15 cellular contexts compared by ENCODE assay signal in the genomic region with DNA sequence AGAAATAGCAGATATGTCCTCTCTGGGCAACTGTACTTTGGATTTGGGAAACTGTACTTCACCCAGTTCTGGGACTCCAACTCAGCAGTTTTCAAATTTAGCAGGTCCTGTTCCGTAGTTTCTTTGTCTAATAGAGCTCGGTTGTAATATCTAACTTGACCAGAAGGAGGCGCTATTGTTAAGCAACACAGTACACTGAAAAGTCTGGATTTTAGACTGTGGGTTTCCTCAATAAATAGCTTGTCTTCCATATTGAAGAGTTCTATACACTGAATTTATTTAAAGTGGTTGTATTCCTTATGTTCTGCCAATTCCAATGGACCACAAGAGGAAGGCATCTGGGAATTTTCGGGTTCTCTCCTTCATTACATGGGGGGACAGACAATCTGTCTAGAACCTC. TPM values are rescaled to one million over a fixed set of nuclear protein-coding genes. Genes with fewer than 3 reads are reported as not detected.
DNase-seq lines count a peak whose midpoint lies in the region; ATAC-seq, FAIRE-seq and TF ChIP-seq lines count a peak whose summit lies in the region.
"Had no signal": no experiment of that assay in that cellular context is flagged by ENCODE, and none has a peak within 500 bp of the region (broad histone marks: within the 10 kb centered on the region; RNA-seq: fewer than 3 reads in every experiment).

No MANE protein-coding gene starts in this region.

- H3K9ac ChIP-seq in MM.1S (ENCODE audit: low read length) (no peak overlapping the region), endothelial cell of umbilical vein (replicated peaks; ENCODE audit: extremely low read depth, insufficient read depth, low read length) (no peak overlapping the region)

- FAIRE-seq in endothelial cell of umbilical vein (lab: Jason Lieb, UNC) = no peak
- FAIRE-seq: GM19239, TTC549 had no signal

- no peak for TF ChIP-seq POLR2A in endothelial cell of umbilical vein (IDR thresholded peaks at IDR 0.05; ENCODE audit: low read depth, low read length)
- no peak for TF ChIP-seq POLR2A in upper lobe of left lung (IDR thresholded peaks at IDR 0.05)

- no peaks in the 10 kb centered on the region for H3K4me1 ChIP-seq in MM.1S (ENCODE audit: low read length)
- no peaks in the 10 kb centered on the region for H3K4me1 ChIP-seq in endothelial cell of umbilical vein (ENCODE audit: control insufficient read depth, extremely low read depth, insufficient read depth, low read length)
- H3K4me1 ChIP-seq in upper lobe of left lung = peaks cover 0 to 14% (median 3%) of the 10 kb centered on the region in 4 donors
- H3K4me1 ChIP-seq: transverse colon had no signal

- TF ChIP-seq CTCF in MM.1S (IDR thresholded peaks at IDR 0.05; ENCODE audit: low read length) = peak; percentile 27
- peak; percentile 10 to 11 for TF ChIP-seq CTCF in endothelial cell of umbilical vein (IDR thresholded peaks at IDR 0.05; ENCODE audit: extremely low read depth in 1 of 2, insufficient read depth in 1 of 2, low read depth in 1 of 2, low read length in 2 of 2)
- peak; percentile 44 for TF ChIP-seq CTCF in osteocyte (IDR thresholded peaks at IDR 0.05)
- peak in 1 of 6 experiments; percentile 17 for TF ChIP-seq CTCF in upper lobe of left lung (IDR thresholded peaks at IDR 0.05)

- H3F3A ChIP-seq in MM.1S (ENCODE audit: insufficient read depth, low read length) = no peaks in the 10 kb centered on the region

- no peaks in the 10 kb centered on the region for H3K4me1 Mint-ChIP-seq in osteocyte (ENCODE audit: unreplicated experiment)

- H3K79me2 ChIP-seq in MM.1S (ENCODE audit: low read length) (no peaks in the 10 kb centered on the region), endothelial cell of umbilical vein (ENCODE audit: control insufficient read depth, insufficient read depth, low read length) (no peaks in the 10 kb centered on the region)

- H4K20me1 ChIP-seq in MM.1S (ENCODE audit: insufficient read depth, low read length) (no peaks in the 10 kb centered on the region), endothelial cell of umbilical vein (replicated peaks; ENCODE audit: control insufficient read depth, extremely low read depth, insufficient read depth, low read length) (no peaks in the 10 kb centered on the region)

- no peak overlapping the region for H3K27ac Mint-ChIP-seq in osteocyte (ENCODE audit: unreplicated experiment)

- DNase-seq in DMS 273 (lab: John Stamatoyannopoulos, UW; ENCODE audit: unreplicated experiment) (peak; percentile 65), DMS 273 treated with DMSO at 0.1 percent for 48 hours (lab: John Stamatoyannopoulos, UW) (no peak), MM.1S (no peak), endothelial cell of umbilical vein (ENCODE audit: low read depth, low spot score) (no peak), osteocyte (ENCODE audit: extremely low spot score, unreplicated experiment) (no peak), D341Med (ENCODE audit: low spot score) (no peak), upper lobe of left lung (no peak)
- DNase-seq: caudate nucleus, NCI-H146, transverse colon had no signal

- H3K9me3 ChIP-seq in MM.1S (replicated peaks; ENCODE audit: insufficient read depth, low read length) = 0 out of 2 replicates have a peak, but pooled peaks cover 5% of the 10 kb centered on the region
- H3K9me3 ChIP-seq in endothelial cell of umbilical vein (replicated peaks; ENCODE audit: control insufficient read depth, insufficient read depth, low read length) = peaks cover 3% of the 10 kb centered on the region
- peaks cover 5 to 16% (median 8%) of the 10 kb centered on the region in 4 donors for H3K9me3 ChIP-seq in upper lobe of left lung

- H3K4me2 ChIP-seq in MM.1S (ENCODE audit: low read depth, low read length) (no peak overlapping the region), endothelial cell of umbilical vein (ENCODE audit: insufficient read depth, low read length) (no peak overlapping the region)

- H3K9me2 ChIP-seq in MM.1S (replicated peaks; ENCODE audit: insufficient read depth, low read length) = no peaks in the 10 kb centered on the region

- dilution Hi-C loops in endothelial cell of umbilical vein (cut with MboI; ENCODE audit: extremely low pct_ligation_motif_present, low sequenced_read_pairs) = no loop called here

- CTCF ChIA-PET in endothelial cell of umbilical vein (lab: Charles Lee) = interaction anchor here (1.1 to 1.3 kb wide), 2 partner anchors 19 to 499 kb away, joined by 3 to 4 read pairs; no protein-coding TSS in a partner anchor

- 92 to 93% methylated on average over 4 of the region's 4 CpGs for WGBS in upper lobe of left lung, 2 donors

- H3K36me3 Mint-ChIP-seq in osteocyte (ENCODE audit: unreplicated experiment) = peaks cover 2% of the 10 kb centered on the region

- BruUV-seq in endothelial cell of umbilical vein (replicated peaks; lab: Mats Ljungman, UMichigan) = no TSS peak

- intact Hi-C loops in endothelial cell of umbilical vein (cut with micrococcal nuclease) = no loop called here

- H3K9me1 ChIP-seq in endothelial cell of umbilical vein (replicated peaks; ENCODE audit: control insufficient read depth, extremely low read depth, insufficient read depth, low read length) = no peaks in the 10 kb centered on the region

- H2AFZ ChIP-seq in MM.1S (ENCODE audit: low read length) (no peak overlapping the region), endothelial cell of umbilical vein (ENCODE audit: low read depth, low read length) (no peak overlapping the region)

- no peak overlapping the region for H3K27ac ChIP-seq in MM.1S (ENCODE audit: low read length)
- H3K27ac ChIP-seq in endothelial cell of umbilical vein (ENCODE audit: insufficient read depth, low read depth, low read length) = no peak overlapping the region
- no peak overlapping the region for H3K27ac ChIP-seq in upper lobe of left lung
- H3K27ac ChIP-seq: HL-60, transverse colon had no signal

- H3K4me3 ChIP-seq in MM.1S (ENCODE audit: low read length) = no peak overlapping the region
- H3K4me3 ChIP-seq in endothelial cell of umbilical vein (replicated peaks in 1 of 3; ENCODE audit: insufficient read depth in 1 of 3, low read depth in 1 of 3, low read length in 3 of 3) = no peak overlapping the region
- no peak overlapping the region for H3K4me3 ChIP-seq in upper lobe of left lung
- H3K4me3 ChIP-seq: transverse colon had no signal

- POLR2A ChIA-PET in endothelial cell of umbilical vein (lab: Charles Lee) = no interaction called here

- TF ChIP-seq EP300 in upper lobe of left lung (IDR thresholded peaks at IDR 0.05) = no peak

- no peak overlapping the region for H3K4me3 Mint-ChIP-seq in osteocyte (ENCODE audit: unreplicated experiment)

- H3K36me3 ChIP-seq in MM.1S (replicated peaks; ENCODE audit: insufficient read depth, low read length) = no peaks in the 10 kb centered on the region
- H3K36me3 ChIP-seq in endothelial cell of umbilical vein (ENCODE audit: control insufficient read depth in 2 of 2, extremely low read depth in 1 of 2, insufficient read depth in 2 of 2, low read length in 2 of 2) = no peaks in the 10 kb centered on the region
- H3K36me3 ChIP-seq in upper lobe of left lung = no peaks in the 10 kb centered on the region
- H3K36me3 ChIP-seq: transverse colon had no signal

- H3K27me3 ChIP-seq in MM.1S (replicated peaks; ENCODE audit: insufficient read depth, low read length) = peaks cover 71% of the 10 kb centered on the region
- no peaks in the 10 kb centered on the region for H3K27me3 ChIP-seq in endothelial cell of umbilical vein (ENCODE audit: control insufficient read depth in 2 of 2, insufficient read depth in 2 of 2, low read length in 2 of 2)
- H3K27me3 ChIP-seq in upper lobe of left lung = no peaks in the 10 kb centered on the region

- peaks cover 4% of the 10 kb centered on the region for H3K9me3 Mint-ChIP-seq in osteocyte (ENCODE audit: unreplicated experiment)

- ATAC-seq in HG02870 (IDR thresholded peaks at IDR 0.05; ENCODE audit: unreplicated experiment) (no peak), upper lobe of left lung (ENCODE audit: low FRiP score in 2 of 2) (no peak)
- ATAC-seq: Panc1 had no signal

- no peaks in the 10 kb centered on the region for H3K27me3 Mint-ChIP-seq in osteocyte (ENCODE audit: unreplicated experiment)

TF ChIP-seq in endothelial cell of umbilical vein, 7 proteins besides CTCF, POLR2A, EP300 and RAD21:
- TF ChIP-seq GATA2 (IDR thresholded peaks at IDR 0.05; ENCODE audit: insufficient read depth, insufficient read length, low read depth, low read length) = no peak
- no peak for TF ChIP-seq MYC (IDR thresholded peaks at IDR 0.05; ENCODE audit: low read depth, low read length)
- TF ChIP-seq, protein P1, sequence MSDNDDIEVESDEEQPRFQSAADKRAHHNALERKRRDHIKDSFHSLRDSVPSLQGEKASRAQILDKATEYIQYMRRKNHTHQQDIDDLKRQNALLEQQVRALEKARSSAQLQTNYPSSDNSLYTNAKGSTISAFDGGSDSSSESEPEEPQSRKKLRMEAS (IDR thresholded peaks at IDR 0.05; ENCODE audit: insufficient read depth, insufficient read length) = no peak
- TF ChIP-seq FOS (IDR thresholded peaks at IDR 0.05; ENCODE audit: borderline replicate concordance, insufficient read depth, low read length) = no peak
- TF ChIP-seq EZH2 (IDR thresholded peaks at IDR 0.05; ENCODE audit: borderline replicate concordance, low read depth, low read length, severe bottlenecking) = no peak
- TF ChIP-seq POLR2AphosphoS5 (IDR thresholded peaks at IDR 0.05; ENCODE audit: insufficient read depth, low read depth, low read length) = no peak
- TF ChIP-seq JUN (IDR thresholded peaks at IDR 0.05; ENCODE audit: borderline replicate concordance, insufficient read depth, insufficient read length, low read depth) = no peak

RNA-seq across cellular contexts. Expression of gene ELFN1, which starts 39.8 kb away (rescaled TPM):
- total RNA-seq in endothelial cell of umbilical vein = 0.85 and 1.0 TPM in 2 replicates
- polyA plus RNA-seq in endothelial cell of umbilical vein = 0.37 and 0.46 TPM in 2 replicates
- 0.17 and 0.31 TPM in 2 replicates for polyA plus RNA-seq in endothelial cell of umbilical vein (2011; cell fraction: cytosol; rRNA removed)
- 0.14 and 0.17 TPM in 2 replicates for polyA plus RNA-seq in endothelial cell of umbilical vein (2011; cell fraction: nucleus; rRNA removed)
- 0.54 and 1.6 TPM in 2 replicates for polyA plus RNA-seq in endothelial cell of umbilical vein (2012)
- 0.22 and 0.42 TPM in 2 replicates for polyA minus RNA-seq in endothelial cell of umbilical vein
- 0.31 TPM for polyA minus RNA-seq in endothelial cell of umbilical vein (2011; cell fraction: cytosol; rRNA and poly(A)+ RNA removed)
- 0.19 and 0.24 TPM in 2 replicates for polyA minus RNA-seq in endothelial cell of umbilical vein (2011; cell fraction: nucleus; rRNA and poly(A)+ RNA removed)
- 0.62 and 0.73 TPM in 2 replicates for total RNA-seq in osteocyte
- total RNA-seq in upper lobe of left lung = 1 to 10 TPM in 2 of 6 donors, under 1 TPM in 3, not detected in 1; 0.11 to 3.0 (median 0.30) TPM
